8 cellular contexts compared by ENCODE assay signal in the genomic region with DNA sequence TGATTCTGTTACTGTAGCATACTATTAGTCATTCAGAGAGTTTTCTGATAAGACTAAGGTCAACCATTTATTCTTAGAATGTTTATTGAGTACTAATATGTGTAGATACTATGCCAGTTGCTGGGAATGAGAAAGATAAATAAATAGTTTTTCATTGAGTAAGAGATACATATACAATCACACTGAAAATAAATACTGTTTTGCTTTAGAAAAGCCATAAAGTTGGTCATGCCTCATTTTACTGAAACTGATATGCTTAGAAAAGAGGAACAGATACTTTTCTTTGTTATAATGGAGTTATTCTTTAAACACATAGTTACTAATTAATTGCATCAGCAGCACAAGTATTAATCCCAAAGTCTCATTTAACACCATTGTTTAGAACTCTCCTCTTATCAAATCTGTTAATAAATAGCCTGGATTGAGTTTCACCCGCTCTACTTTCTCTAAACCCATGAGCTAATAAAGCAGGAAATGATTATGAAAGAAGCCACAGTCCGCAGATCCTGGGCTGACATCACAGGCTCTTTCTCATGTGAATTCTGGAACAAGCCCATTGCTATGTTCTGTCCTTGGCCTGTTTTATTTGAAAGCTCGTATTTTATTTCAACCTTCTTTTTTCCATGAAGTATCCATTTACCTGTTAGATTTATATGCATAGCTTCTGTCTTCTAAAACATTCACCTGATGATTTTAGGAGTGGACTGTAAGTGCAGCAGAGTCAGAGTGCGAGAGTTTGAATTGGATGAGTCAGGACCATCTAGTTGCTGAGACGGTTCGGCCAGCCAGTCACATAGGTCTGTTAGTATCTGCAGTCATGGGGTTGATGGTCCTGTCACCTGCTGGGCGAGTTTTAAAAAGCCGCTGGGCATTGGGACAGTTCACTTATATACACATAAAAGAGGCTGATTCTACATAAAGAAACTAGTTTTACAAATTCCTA. TPM values are rescaled to one million over a fixed set of nuclear protein-coding genes. Genes with fewer than 3 reads are reported as not detected.
A peak's percentile ranks its signal among the peaks of the same experiment; 100 is the strongest.
DNase-seq lines count a peak whose midpoint lies in the region.

No MANE protein-coding gene starts in this region.

- CTCF ChIA-PET in activated CD4-positive, alpha-beta T cell treated with anti-CD3 and anti-CD28 coated beads, Interleukin-2, amount 10 ng/mL, durations not matched to agents 7 days and 5 days (lab: Charles Lee), result interaction anchor here (1.2 kb wide), 1 partner anchor 86 kb away, joined by 3 read pairs; no protein-coding TSS in a partner anchor

- H3K4me1 Mint-ChIP-seq in activated CD4-positive, alpha-beta T cell treated with anti-CD3 and anti-CD28 coated beads, Interleukin-2, amount 10 ng/mL, durations not matched to agents 7 days and 5 days, result no peaks in the 10 kb centered on the region

- H3K27me3 Mint-ChIP-seq in activated CD4-positive, alpha-beta T cell treated with anti-CD3 and anti-CD28 coated beads, Interleukin-2, amount 10 ng/mL, durations not matched to agents 7 days and 5 days, result no peaks in the 10 kb centered on the region

- DNase-seq in NCI-H748 (lab: John Stamatoyannopoulos, UW; ENCODE audit: unreplicated experiment), result peak; percentile 6
- DNase-seq in NCI-H748 treated with DMSO at 0.1 percent for 48 hours (lab: John Stamatoyannopoulos, UW), result no peak
- DNase-seq in HAP-1 (ENCODE audit: low spot score in 2 of 2), result peak; percentile 61 to 80
- DNase-seq in Kasumi-1 (lab: John Stamatoyannopoulos, UW), result peak; percentile 92 to 94
- DNase-seq in activated CD4-positive, alpha-beta T cell treated with anti-CD3 and anti-CD28 coated beads, Interleukin-2, amount 10 ng/mL, durations not matched to agents 7 days and 5 days, result peak; percentile 46
- peak; percentile 72 for DNase-seq in glomerular visceral epithelial cell (ENCODE audit: extremely low spot score)
- DNase-seq in pulmonary artery endothelial cell (ENCODE audit: low read depth, low spot score), result peak; percentile 43
- DNase-seq in NCI-H1417 treated with DMSO at 0.1 percent for 48 hours (lab: John Stamatoyannopoulos, UW), result no peak

- no peaks in the 10 kb centered on the region for H3K27me3 ChIP-seq in HAP-1 (ENCODE audit: low read depth)

- H3K36me3 ChIP-seq in HAP-1 (replicated peaks), result no peaks in the 10 kb centered on the region

- 0 out of 2 replicates have a peak, but pooled peaks cover 3% of the 10 kb centered on the region for H3K4me1 ChIP-seq in HAP-1

- in situ Hi-C loops in HAP-1 (cut with MboI; ENCODE audit: low sequenced_read_pairs), result loop anchor here (10.0 to 25.0 kb wide), 3 partner anchors 78 to 1160 kb away; no protein-coding TSS in a partner anchor

- no peak overlapping the region for H3K4me3 ChIP-seq in HAP-1

- no peak overlapping the region for H3K27ac Mint-ChIP-seq in activated CD4-positive, alpha-beta T cell treated with anti-CD3 and anti-CD28 coated beads, Interleukin-2, amount 10 ng/mL, durations not matched to agents 7 days and 5 days

- no peaks in the 10 kb centered on the region for H3K36me3 Mint-ChIP-seq in activated CD4-positive, alpha-beta T cell treated with anti-CD3 and anti-CD28 coated beads, Interleukin-2, amount 10 ng/mL, durations not matched to agents 7 days and 5 days (ENCODE audit: low read depth)

- POLR2A ChIA-PET in activated CD4-positive, alpha-beta T cell treated with anti-CD3 and anti-CD28 coated beads, Interleukin-2, amount 10 ng/mL, durations not matched to agents 7 days and 5 days (lab: Charles Lee), result no interaction called here

- H3K9me3 ChIP-seq in HAP-1, result no peaks in the 10 kb centered on the region

- no peak overlapping the region for H3K4me3 Mint-ChIP-seq in activated CD4-positive, alpha-beta T cell treated with anti-CD3 and anti-CD28 coated beads, Interleukin-2, amount 10 ng/mL, durations not matched to agents 7 days and 5 days

- H3K9me3 Mint-ChIP-seq in activated CD4-positive, alpha-beta T cell treated with anti-CD3 and anti-CD28 coated beads, Interleukin-2, amount 10 ng/mL, durations not matched to agents 7 days and 5 days, result no peaks in the 10 kb centered on the region

RNA-seq across cellular contexts. Expression of a gene that starts 35.5 kb away (rescaled TPM):
- under 1 TPM; 0.55 to 0.65 TPM for total RNA-seq in activated CD4-positive, alpha-beta T cell treated with anti-CD3 and anti-CD28 coated beads, Interleukin-2, amount 10 ng/mL, durations not matched to agents 7 days and 5 days
- total RNA-seq in pulmonary artery endothelial cell, result 0.56 and 1.1 TPM in 2 replicates

RNA-seq across cellular contexts. Expression of a gene that starts 59.0 kb away (rescaled TPM):
- 1 to 10 TPM; 7.1 to 7.8 TPM for total RNA-seq in activated CD4-positive, alpha-beta T cell treated with anti-CD3 and anti-CD28 coated beads, Interleukin-2, amount 10 ng/mL, durations not matched to agents 7 days and 5 days
- total RNA-seq in pulmonary artery endothelial cell, result 6.3 and 8.4 TPM in 2 replicates

Comparison
In these comparisons a context has a peak if more than half of its experiments do, and no peak if none do; other contexts are left out.
1. DNase-seq: peak in NCI-H748 (single experiment), HAP-1 (2 of 2), Kasumi-1 (2 of 2), activated CD4-positive, alpha-beta T cell treated with anti-CD3 and anti-CD28 coated beads, Interleukin-2, amount 10 ng/mL, durations not matched to agents 7 days and 5 days (single experiment), glomerular visceral epithelial cell (single experiment) and pulmonary artery endothelial cell (single experiment); none in NCI-H748 treated with DMSO at 0.1 percent for 48 hours (single experiment) and NCI-H1417 treated with DMSO at 0.1 percent for 48 hours (single experiment).